ENCODE assay signal across 8 cellular contexts in genomic region chr12:121626853-121627623, GRCh38. TPM values are rescaled to one million over a fixed set of nuclear protein-coding genes. Genes with fewer than 3 reads are reported as not detected.
DNase-seq lines count a peak whose midpoint lies in the region; ATAC-seq and TF ChIP-seq lines count a peak whose summit lies in the region.

No MANE protein-coding gene starts in this region.

- no peaks in the 10 kb centered on the region for H3K9me3 ChIP-seq in DND-41 (ENCODE audit: insufficient read depth, low read length, severe bottlenecking)
- H3K9me3 ChIP-seq in HUES6 (ENCODE audit: control insufficient read depth, insufficient read depth, low read depth, low read length), result no peaks in the 10 kb centered on the region
- H3K9me3 ChIP-seq in aorta (ENCODE audit: control insufficient read depth, low read length), result no peaks in the 10 kb centered on the region

- TF ChIP-seq CTCF in DND-41 (IDR thresholded peaks at IDR 0.05; ENCODE audit: borderline replicate concordance, extremely low read depth, low read length, poor library complexity, severe bottlenecking), result peak; percentile 47

- H3K9ac ChIP-seq in DND-41 (ENCODE audit: low read depth, low read length) (peak overlapping the region; percentile 92), HUES6 (ENCODE audit: low read length) (peak overlapping the region; percentile 90)

- H2AFZ ChIP-seq in DND-41 (ENCODE audit: low read depth, low read length), result peak overlapping the region; percentile 79

- WGBS in adipose tissue, 3 donors, result 0 to 1% (median 0%) methylated on average over 44 to 52 of the region's 52 CpGs
- 1 to 2% methylated on average over 38 to 52 of the region's 52 CpGs for WGBS in aorta, 2 donors

- DNase-seq in DND-41 (peak; percentile 88), SW480 (ENCODE audit: low spot score) (peak; percentile 72), left ventricle myocardium superior (peak; percentile 62), retina (peak; percentile 85), aorta (peak; percentile 73 to 88)

- H3K4me2 ChIP-seq in DND-41 (ENCODE audit: insufficient read depth, low read length), result peak overlapping the region; percentile 69

- no peaks in the 10 kb centered on the region for H3K27me3 ChIP-seq in DND-41 (ENCODE audit: insufficient read depth, low read length, poor library complexity)
- H3K27me3 ChIP-seq in HUES6 (ENCODE audit: control insufficient read depth, insufficient read depth, low read length), result no peaks in the 10 kb centered on the region
- H3K27me3 ChIP-seq in aorta (ENCODE audit: control insufficient read depth in 1 of 2, insufficient read depth in 2 of 2, low read length in 1 of 2), result no peaks in the 10 kb centered on the region

- ATAC-seq in DND-41 (ENCODE audit: insufficient read depth, low read depth), result peak; percentile 75
- peak; percentile 34 for ATAC-seq in GM21390 (IDR thresholded peaks at IDR 0.05; ENCODE audit: unreplicated experiment)
- ATAC-seq in left ventricle myocardium superior, result peak; percentile 46
- peak; percentile 68 for ATAC-seq in aorta (ENCODE audit: low FRiP score)

- H3K79me2 ChIP-seq in DND-41 (ENCODE audit: insufficient read depth, low read length), result peaks cover 44% of the 10 kb centered on the region

- H3K4me3 ChIP-seq in DND-41 (ENCODE audit: low read depth in 1 of 2, low read length in 2 of 2) (peak overlapping the region; percentile 62 to 69), HUES6 (ENCODE audit: low read depth, low read length) (peak overlapping the region; percentile 74), aorta (ENCODE audit: low read length in 2 of 2) (peak overlapping the region; percentile 21 to 49)

- H4K20me1 ChIP-seq in DND-41 (ENCODE audit: insufficient read depth, low read length), result peaks cover 12% of the 10 kb centered on the region; the same call in 1 of the 2 replicates

- intact Hi-C loops in left ventricle myocardium superior (cut with micrococcal nuclease), result loop anchor here (10.0 kb wide), 1 partner anchor 62 kb away; no protein-coding TSS in a partner anchor
- intact Hi-C loops in aorta (cut with DNase I), result loop anchor here (2.0 to 5.0 kb wide), 4 partner anchors 45 to 75 kb away; partner anchors contain the start of gene KDM2B (in 1 of the 2)

- H3K4me1 ChIP-seq in DND-41 (ENCODE audit: insufficient read depth, low read length), result peaks cover 47% of the 10 kb centered on the region
- peaks cover 43% of the 10 kb centered on the region for H3K4me1 ChIP-seq in HUES6 (ENCODE audit: control insufficient read depth, insufficient read depth, low read length)
- H3K4me1 ChIP-seq in aorta (ENCODE audit: control insufficient read depth in 1 of 2, insufficient read depth in 2 of 2, low read length in 2 of 2), result no peaks in the 10 kb centered on the region

- H3K36me3 ChIP-seq in DND-41 (ENCODE audit: insufficient read depth, low read length) (peaks cover 7% of the 10 kb centered on the region; the same call in 1 of the 2 replicates), HUES6 (ENCODE audit: control insufficient read depth, insufficient read depth, low read length) (peaks cover 14% of the 10 kb centered on the region; the same call in 1 of the 2 replicates), aorta (ENCODE audit: control insufficient read depth in 1 of 2, insufficient read depth in 2 of 2, low read length in 1 of 2) (no peaks in the 10 kb centered on the region)

- H3K27ac ChIP-seq in DND-41 (ENCODE audit: low read length) (peak overlapping the region; percentile 81), HUES6 (ENCODE audit: low read depth, low read length) (peak overlapping the region; percentile 76; the same call in 1 of the 2 replicates), adipose tissue (ENCODE audit: low read depth, low read length) (peak overlapping the region; percentile 90), aorta (ENCODE audit: low read depth in 1 of 2, low read length in 2 of 2) (peak overlapping the region in 1 of 2 donors; percentile 67)

RNA-seq across cellular contexts. Expression of gene ORAI1, which starts 0.7 kb away (rescaled TPM):
- polyA plus RNA-seq in adipose tissue (10 to 100 TPM in 2 of 3 donors, 1 to 10 TPM in 1; 9.1 to 14.5 (median 13.9) TPM), aorta (1 to 10 TPM; 3.6 to 7.1 TPM)
- total RNA-seq in left ventricle myocardium superior (10.1 TPM), aorta (10 to 100 TPM; 11.0 to 12.5 TPM)

RNA-seq across cellular contexts. Expression of gene MORN3, which starts 42.4 kb away (rescaled TPM):
- under 1 TPM; 0.15 to 0.39 (median 0.34) TPM for polyA plus RNA-seq in adipose tissue
- total RNA-seq in left ventricle myocardium superior, result not detected
- total RNA-seq in aorta, result under 1 TPM in 1 of 2 donors, not detected in 1; 0.57 TPM
- polyA plus RNA-seq in aorta, result 1 to 10 TPM; 1.3 to 1.4 TPM

RNA-seq across cellular contexts. Expression of gene KDM2B, which starts 46.2 kb away (rescaled TPM):
- polyA plus RNA-seq in adipose tissue (1 to 10 TPM; 6.1 to 9.8 (median 9.3) TPM), aorta (10 to 100 TPM in 1 of 2 donors, 1 to 10 TPM in 1; 8.0 to 15.7 TPM)
- total RNA-seq in left ventricle myocardium superior (14.1 TPM), aorta (10 to 100 TPM; 12.8 to 28.0 TPM)
